Comparison of ENCODE assay signal across 8 cellular contexts in the genomic region with DNA sequence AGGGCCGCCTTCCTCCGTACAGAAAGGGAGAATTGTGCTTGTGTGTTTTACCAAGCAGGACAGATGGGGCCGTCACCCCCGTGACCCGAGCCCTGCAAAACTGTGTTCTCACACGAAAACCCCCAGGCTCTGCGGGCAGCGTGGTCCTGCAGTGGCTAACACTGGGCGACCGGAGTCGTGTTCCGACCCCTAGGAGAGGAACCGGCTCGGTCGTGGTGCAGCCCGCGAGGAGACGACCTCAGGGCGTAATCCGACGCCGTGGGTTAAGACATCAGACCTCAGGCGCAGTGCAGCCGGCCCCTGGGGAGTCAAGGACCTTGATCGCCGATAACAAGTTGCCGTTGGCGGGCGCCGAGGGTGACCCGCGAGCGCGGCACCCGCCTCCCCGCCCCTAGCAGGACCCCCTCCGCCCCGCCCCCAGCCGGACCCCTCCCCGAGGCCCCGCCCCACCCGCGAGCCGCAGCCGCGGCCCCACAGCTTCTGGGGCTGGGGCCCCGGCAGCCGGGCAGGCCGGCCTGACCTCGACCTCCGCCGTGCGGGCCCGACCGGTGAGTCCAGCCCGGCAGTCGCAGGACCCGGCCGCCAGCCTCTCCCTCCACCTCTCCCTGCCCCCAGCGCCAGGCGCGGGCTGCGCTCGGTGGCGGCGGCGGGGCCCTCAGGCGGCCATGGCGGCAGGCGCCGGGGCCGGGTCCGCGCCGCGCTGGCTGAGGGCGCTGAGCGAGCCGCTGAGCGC. TPM values are rescaled to one million over a fixed set of nuclear protein-coding genes. Genes with fewer than 3 reads are reported as not detected.
A peak's percentile ranks its signal among the peaks of the same experiment; 100 is the strongest.
DNase-seq lines count a peak whose midpoint lies in the region; ATAC-seq and TF ChIP-seq lines count a peak whose summit lies in the region.

TSS of gene CHPT1 (plus strand) at position 444 of the 733 bp plus-strand sequence. CDS start at position 666, 222 bp downstream.

- peak; percentile 16 for TF ChIP-seq POLR2A in ovary (IDR thresholded peaks at IDR 0.05)
- peak; percentile 15 to 67 for TF ChIP-seq POLR2A in tibial nerve (IDR thresholded peaks at IDR 0.05)

- H3K9me3 ChIP-seq in SJSA1 (replicated peaks) (no peaks in the 10 kb centered on the region), ovary (no peaks in the 10 kb centered on the region), tibial nerve (no peaks in the 10 kb centered on the region)

- TF ChIP-seq EP300 in ovary (IDR thresholded peaks at IDR 0.05) (no peak), tibial nerve (IDR thresholded peaks at IDR 0.05) (peak in 1 of 2 donors; percentile 52)

- H3K4me1 ChIP-seq in SJSA1 (replicated peaks) = no peaks in the 10 kb centered on the region
- peaks cover 3% of the 10 kb centered on the region for H3K4me1 ChIP-seq in ovary (ENCODE audit: insufficient read depth)
- H3K4me1 ChIP-seq in tibial nerve = peaks cover 0 to 51% (median 32%) of the 10 kb centered on the region in 4 donors

- H3K4me3 ChIP-seq in SJSA1 = peak within 1 kb of the TSS; percentile 92
- H3K4me3 ChIP-seq in ovary = peak within 1 kb of the TSS; percentile 91
- H3K4me3 ChIP-seq in tibial nerve = peak within 1 kb of the TSS; percentile 91 to 99 (median 96)

- WGBS in ovary, 3 donors = 1% methylated on average over 30 to 77 of the region's 80 CpGs
- WGBS in tibial nerve, 2 donors = 0 to 2% methylated on average over 13 to 36 of the region's 80 CpGs

- peak; percentile 81 for DNase-seq in DMS53 (lab: John Stamatoyannopoulos, UW)
- DNase-seq in HuH-7.5 (ENCODE audit: low spot score) = peak; percentile 73
- DNase-seq in SJSA1 (ENCODE audit: low read depth in 1 of 2, low spot score in 2 of 2) = peak; percentile 42 to 55
- DNase-seq in activated naive CD4-positive, alpha-beta T cell (lab: John Stamatoyannopoulos, UW) = peak; percentile 5 to 55 (median 38)
- peak; percentile 62 for DNase-seq in glomerular visceral epithelial cell (ENCODE audit: extremely low spot score)
- peak; percentile 53 to 78 (median 65) for DNase-seq in ovary
- peak; percentile 48 to 49 for DNase-seq in tibial nerve (ENCODE audit: low spot score in 2 of 2)

- H3K27me3 ChIP-seq in SJSA1 (replicated peaks) (no peaks in the 10 kb centered on the region), ovary (no peaks in the 10 kb centered on the region), tibial nerve (no peaks in the 10 kb centered on the region)

- intact Hi-C loops in ovary (cut with DNase I) = no loop called here

- H3K27ac ChIP-seq in SJSA1 (peak within 1 kb of the TSS; percentile 36), ovary (peak within 1 kb of the TSS; percentile 87), tibial nerve (peak within 1 kb of the TSS; percentile 94 to 98 (median 96))

- TF ChIP-seq CTCF in ovary (IDR thresholded peaks at IDR 0.05) (no peak), tibial nerve (IDR thresholded peaks at IDR 0.05) (no peak)

- no peaks in the 10 kb centered on the region; the same call in 1 of the 2 replicates for H3K36me3 ChIP-seq in SJSA1
- H3K36me3 ChIP-seq in ovary = no peaks in the 10 kb centered on the region
- no peaks in the 10 kb centered on the region for H3K36me3 ChIP-seq in tibial nerve

- ATAC-seq in GM21447 (IDR thresholded peaks at IDR 0.05; ENCODE audit: unreplicated experiment) = peak; percentile 58

RNA-seq across cellular contexts. Expression of gene CHPT1, which starts in this region (rescaled TPM):
- total RNA-seq in SJSA1 (2014; rRNA removed; shearing (Covaris generic)) = 30.1 and 44.8 TPM in 2 replicates
- total RNA-seq in ovary (10 to 100 TPM; 27.8 to 89.4 (median 38.3) TPM), tibial nerve (100 to 1,000 TPM; 160 to 272 (median 228) TPM)
- polyA plus RNA-seq in ovary = 10 to 100 TPM; 25.8 to 27.7 TPM

Comparison
In these comparisons a context has a peak if more than half of its experiments do, and no peak if none do; other contexts are left out.
1. Peak in every context shown above with its lines: DNase-seq, ATAC-seq, H3K4me3 ChIP-seq and H3K27ac ChIP-seq.
2. H3K27ac ChIP-seq: peak in every context shown above with its lines; median percentile 96 in tibial nerve; 87 in ovary; 36 in SJSA1.